ENCODE assay signal across 12 cellular contexts in genomic region chr3:12884104-12884742, GRCh38. TPM values are rescaled to one million over a fixed set of nuclear protein-coding genes. Genes with fewer than 3 reads are reported as not detected.
DNase-seq lines count a peak whose midpoint lies in the region; ATAC-seq and TF ChIP-seq lines count a peak whose summit lies in the region.
"Had no signal": no experiment of that assay in that cellular context is flagged by ENCODE, and none has a peak within 500 bp of the region (broad histone marks: within the 10 kb centered on the region; RNA-seq: fewer than 3 reads in every experiment).

No MANE protein-coding gene starts in this region.

- no peak overlapping the region for H2BK15ac ChIP-seq in IMR-90 (ENCODE audit: low read depth, low read length)

- peaks cover 44% of the 10 kb centered on the region for H3K27me3 Mint-ChIP-seq in activated T-helper 1 cell treated with anti-CD3 and anti-CD28 coated beads, Interleukin-12 subunit alpha, Interleukin-12 subunit beta, Interleukin-2, Interleukin-4 antibody, amounts not matched to agents 30 ng/mL and 10 ng/mL and 1 ng/mL, durations not matched to agents 14 hours and 24 hours and 36 hours (ENCODE audit: insufficient read depth)

- TF ChIP-seq CTCF in IMR-90 (conservative IDR thresholded peaks at IDR 0.05; ENCODE audit: low read depth, low read length) (no peak), coronary artery (IDR thresholded peaks at IDR 0.05) (no peak), testis (IDR thresholded peaks at IDR 0.05) (no peak), GM13977 (IDR thresholded peaks at IDR 0.05; ENCODE audit: extremely low read depth, insufficient read depth, missing control alignments) (no peak)

- 90% methylated on average over 2 of the region's 18 CpGs; no CpG with 5 or more reads in 1 of the 2 experiments for WGBS in IMR-90 (ENCODE audit: extremely low coverage in 2 of 2, insufficient read length in 1 of 2), 2 experiments
- 35 to 47% methylated on average over 12 to 18 of the region's 18 CpGs for WGBS in testis, 2 donors

- H3K27ac ChIP-seq in IMR-90 (ENCODE audit: insufficient read depth, low read length) (no peak overlapping the region), coronary artery (peak overlapping the region; percentile 57 to 75), testis (no peak overlapping the region)
- H3K27ac ChIP-seq: breast epithelium, suprapubic skin had no signal

- in situ Hi-C loops in IMR-90 (cut with MboI; ENCODE audit: low sequenced_read_pairs): loop anchor here (25.0 kb wide), 1 partner anchor 747 kb away; no protein-coding TSS in a partner anchor
- in situ Hi-C loops in GM13977 (cut with MboI; ENCODE audit: low pct_unique_long_range_greater_than_20kb, low sequenced_read_pairs, unreplicated experiment): no loop called here

- no peak overlapping the region for H4K8ac ChIP-seq in IMR-90 (ENCODE audit: low read depth in 2 of 2, low read length in 2 of 2)

- TF ChIP-seq POLR2A in IMR-90 (IDR thresholded peaks at IDR 0.05; ENCODE audit: low read depth, low read length) (no peak), testis (IDR thresholded peaks at IDR 0.05) (no peak)

- CTCF ChIA-PET in IMR-90 (lab: Yijun Ruan, JAX): no interaction called here

- ATAC-seq in IMR-90 (ENCODE audit: low read depth) (peak; percentile 74), GM18873 (IDR thresholded peaks at IDR 0.05; ENCODE audit: low FRiP score, unreplicated experiment) (no peak)

- H2BK5ac ChIP-seq in IMR-90 (ENCODE audit: low read depth, low read length, poor library complexity, severe bottlenecking): no peak overlapping the region

- H3K4me1 ChIP-seq in IMR-90 (ENCODE audit: control insufficient read depth, insufficient read depth, low read length) (no peaks in the 10 kb centered on the region; the same call in 1 of the 2 replicates), testis (peaks cover 5% of the 10 kb centered on the region)
- H3K4me1 ChIP-seq: breast epithelium had no signal

- H3K9me3 Mint-ChIP-seq in activated T-helper 1 cell treated with anti-CD3 and anti-CD28 coated beads, Interleukin-12 subunit alpha, Interleukin-12 subunit beta, Interleukin-2, Interleukin-4 antibody, amounts not matched to agents 30 ng/mL and 10 ng/mL and 1 ng/mL, durations not matched to agents 14 hours and 24 hours and 36 hours: no peaks in the 10 kb centered on the region
- H3K9me3 Mint-ChIP-seq: T-helper 2 cell treated with Interferon-gamma antibody and Interleukin-4, amounts not matched to agents 5 μg/mL and 100 μg/mL, for 36 hours had no signal

- H3K4me3 ChIP-seq in IMR-90 (ENCODE audit: insufficient read depth, low read depth, low read length) (no peak overlapping the region), coronary artery (no peak overlapping the region), testis (peak overlapping the region in 1 of 2 donors; percentile 5)
- H3K4me3 ChIP-seq: breast epithelium, suprapubic skin had no signal

- no peak overlapping the region for H3K4me3 Mint-ChIP-seq in activated T-helper 1 cell treated with anti-CD3 and anti-CD28 coated beads, Interleukin-12 subunit alpha, Interleukin-12 subunit beta, Interleukin-2, Interleukin-4 antibody, amounts not matched to agents 30 ng/mL and 10 ng/mL and 1 ng/mL, durations not matched to agents 14 hours and 24 hours and 36 hours
- H3K4me3 Mint-ChIP-seq: T-helper 2 cell treated with Interferon-gamma antibody and Interleukin-4, amounts not matched to agents 5 μg/mL and 100 μg/mL, for 36 hours had no signal

- H2AK9ac ChIP-seq in IMR-90 (replicated peaks; ENCODE audit: low read depth, low read length, poor library complexity): no peak overlapping the region

- H3K36me3 ChIP-seq in IMR-90 (ENCODE audit: control insufficient read depth, insufficient read depth, low read length): no peaks in the 10 kb centered on the region
- no peaks in the 10 kb centered on the region for H3K36me3 ChIP-seq in testis (ENCODE audit: low read depth, missing control alignments)
- H3K36me3 ChIP-seq: breast epithelium, suprapubic skin had no signal

- H3K9me1 ChIP-seq in IMR-90 (ENCODE audit: insufficient read depth, low read length): peaks cover 3% of the 10 kb centered on the region; the same call in 1 of the 2 replicates

- intact Hi-C loops in IMR-90 (cut with micrococcal nuclease) (no loop called here), testis (cut with DNase I; ENCODE audit: low total_unique reads) (no loop called here)
- intact Hi-C loops in activated T-helper 1 cell treated with anti-CD3 and anti-CD28 coated beads, Interleukin-12 subunit alpha, Interleukin-12 subunit beta, Interleukin-2, Interleukin-4 antibody, amounts not matched to agents 30 ng/mL and 10 ng/mL and 1 ng/mL, durations not matched to agents 14 hours and 24 hours and 36 hours (cut with micrococcal nuclease): no loop called here

- dilution Hi-C loops in IMR-90 (cut with HindIII; ENCODE audit: low sequenced_read_pairs, unreplicated experiment): no loop called here

- no peak overlapping the region for H3K4ac ChIP-seq in IMR-90 (ENCODE audit: low read depth, low read length)

- H3K27me3 ChIP-seq in IMR-90 (ENCODE audit: control insufficient read depth, insufficient read depth, low read length) (peaks cover 35% of the 10 kb centered on the region), testis (no peaks in the 10 kb centered on the region)

- H3K4me2 ChIP-seq in IMR-90 (ENCODE audit: low read depth, low read length): no peak overlapping the region

- no peaks in the 10 kb centered on the region for H3K9me3 ChIP-seq in IMR-90 (ENCODE audit: control insufficient read depth, insufficient read depth, low read length)
- no peaks in the 10 kb centered on the region for H3K9me3 ChIP-seq in testis
- H3K9me3 ChIP-seq: breast epithelium, suprapubic skin had no signal

- no peak overlapping the region for H4K91ac ChIP-seq in IMR-90 (ENCODE audit: insufficient read depth, low read depth, low read length)

- H3K14ac ChIP-seq in IMR-90 (replicated peaks; ENCODE audit: low read depth, low read length): no peak overlapping the region

- DNase-seq in IMR-90 (peak; percentile 15), coronary artery (ENCODE audit: low spot score) (no peak), left kidney (ENCODE audit: low read depth, low spot score) (peak; percentile 39), testis (peak; percentile 64), GM13977 (ENCODE audit: low spot score) (no peak), NCI-H2171 (lab: John Stamatoyannopoulos, UW) (no peak)
- no peak for DNase-seq in activated T-helper 1 cell treated with anti-CD3 and anti-CD28 coated beads, Interleukin-12 subunit alpha, Interleukin-12 subunit beta, Interleukin-2, Interleukin-4 antibody, amounts not matched to agents 30 ng/mL and 10 ng/mL and 1 ng/mL, durations not matched to agents 14 hours and 24 hours and 36 hours (ENCODE audit: low spot score)
- DNase-seq: NCI-H510A had no signal

- H3K18ac ChIP-seq in IMR-90 (ENCODE audit: low read depth, low read length): no peak overlapping the region

- no peak overlapping the region for H4K5ac ChIP-seq in IMR-90 (ENCODE audit: low read depth, low read length)

- no peaks in the 10 kb centered on the region for H3K36me3 Mint-ChIP-seq in activated T-helper 1 cell treated with anti-CD3 and anti-CD28 coated beads, Interleukin-12 subunit alpha, Interleukin-12 subunit beta, Interleukin-2, Interleukin-4 antibody, amounts not matched to agents 30 ng/mL and 10 ng/mL and 1 ng/mL, durations not matched to agents 14 hours and 24 hours and 36 hours (ENCODE audit: low read depth)

- H3K27ac Mint-ChIP-seq in activated T-helper 1 cell treated with anti-CD3 and anti-CD28 coated beads, Interleukin-12 subunit alpha, Interleukin-12 subunit beta, Interleukin-2, Interleukin-4 antibody, amounts not matched to agents 30 ng/mL and 10 ng/mL and 1 ng/mL, durations not matched to agents 14 hours and 24 hours and 36 hours: no peak overlapping the region
- H3K27ac Mint-ChIP-seq: T-helper 2 cell treated with Interferon-gamma antibody and Interleukin-4, amounts not matched to agents 5 μg/mL and 100 μg/mL, for 36 hours had no signal

- no peak overlapping the region for H3K9ac ChIP-seq in IMR-90 (ENCODE audit: low read depth, low read length)

- H2AFZ ChIP-seq in IMR-90 (replicated peaks; ENCODE audit: low read length, poor library complexity): peak overlapping the region; percentile 28

- H3K4me1 Mint-ChIP-seq in activated T-helper 1 cell treated with anti-CD3 and anti-CD28 coated beads, Interleukin-12 subunit alpha, Interleukin-12 subunit beta, Interleukin-2, Interleukin-4 antibody, amounts not matched to agents 30 ng/mL and 10 ng/mL and 1 ng/mL, durations not matched to agents 14 hours and 24 hours and 36 hours (ENCODE audit: low read depth): peaks cover 10% of the 10 kb centered on the region

- no peak overlapping the region for H2AK5ac ChIP-seq in IMR-90 (ENCODE audit: low read depth, low read length)

- H4K20me1 ChIP-seq in IMR-90 (ENCODE audit: insufficient read depth, low read length): no peaks in the 10 kb centered on the region

- POLR2A ChIA-PET in IMR-90 (lab: Charles Lee; ENCODE audit: unreplicated experiment): no interaction called here

- H3K56ac ChIP-seq in IMR-90 (ENCODE audit: extremely low read depth, insufficient read depth, low read length): no peak overlapping the region

- no peaks in the 10 kb centered on the region for H3K79me1 ChIP-seq in IMR-90 (ENCODE audit: low read depth in 1 of 2, low read length in 2 of 2)

- no TSS peak for BruUV-seq in IMR-90 (replicated peaks; lab: Mats Ljungman, UMichigan)

- H2BK20ac ChIP-seq in IMR-90 (ENCODE audit: low read depth, low read length): no peak overlapping the region

- H3K23ac ChIP-seq in IMR-90 (ENCODE audit: low read depth, low read length): no peak overlapping the region

- TF ChIP-seq RAD21 in IMR-90 (IDR thresholded peaks at IDR 0.05; ENCODE audit: low read length): no peak

- no peak overlapping the region for H2BK120ac ChIP-seq in IMR-90 (ENCODE audit: low read depth, low read length)

TF ChIP-seq in IMR-90, 13 proteins besides CTCF, POLR2A, EP300 and RAD21 (continues in another document):
- TF ChIP-seq BHLHE40 (IDR thresholded peaks at IDR 0.05; ENCODE audit: low read depth, low read length) (no peak), MAFK (IDR thresholded peaks at IDR 0.05; ENCODE audit: low read depth, low read length) (no peak), RFX5 (IDR thresholded peaks at IDR 0.05; ENCODE audit: low read depth, low read length) (no peak)

RNA-seq across cellular contexts. Expression of gene RPL32, which starts 42.9 kb away (rescaled TPM):
- total RNA-seq in IMR-90 (2012; rRNA removed) (566 and 644 TPM in 2 replicates), testis (100 to 1,000 TPM; 435 to 713 TPM)
- polyA plus RNA-seq in IMR-90 (2012; rRNA removed) (1,856 and 2,352 TPM in 2 replicates), testis (ENCODE audit: insufficient read depth, low read depth, low replicate concordance) (1,578 TPM)
- polyA plus RNA-seq in IMR-90 (2012; cell fraction: cytosol; rRNA removed): 1,242 and 1,359 TPM in 2 replicates
- 275 and 638 TPM in 2 replicates for polyA plus RNA-seq in IMR-90 (2012; cell fraction: nucleus; rRNA removed; ENCODE audit: low replicate concordance)
- total RNA-seq in activated T-helper 1 cell treated with anti-CD3 and anti-CD28 coated beads, Interleukin-12 subunit alpha, Interleukin-12 subunit beta, Interleukin-2, Interleukin-4 antibody, amounts not matched to agents 30 ng/mL and 10 ng/mL and 1 ng/mL, durations not matched to agents 14 hours and 24 hours and 36 hours: 1,952 and 1,970 TPM in 2 replicates

Comparison
In these comparisons a context has a peak if more than half of its experiments do, and no peak if none do; other contexts are left out.
1. DNase-seq: peak in IMR-90 (single experiment), left kidney (single experiment) and testis (single experiment); none in coronary artery (single experiment), GM13977 (single experiment), activated T-helper 1 cell treated with anti-CD3 and anti-CD28 coated beads, Interleukin-12 subunit alpha, Interleukin-12 subunit beta, Interleukin-2, Interleukin-4 antibody, amounts not matched to agents 30 ng/mL and 10 ng/mL and 1 ng/mL, durations not matched to agents 14 hours and 24 hours and 36 hours (single experiment) and NCI-H2171 (single experiment).
2. H3K27ac ChIP-seq: peak in coronary artery (2 of 2); none in IMR-90 (single experiment) and testis (0 of 2).